8 cellular contexts compared by ENCODE assay signal in genomic region chr17:75845058-75845711, GRCh38. TPM values are rescaled to one million over a fixed set of nuclear protein-coding genes. Genes with fewer than 3 reads are reported as not detected.
DNase-seq lines count a peak whose midpoint lies in the region; ATAC-seq lines count a peak whose summit lies in the region.

No MANE protein-coding gene starts in this region.

- peak; percentile 71 for ATAC-seq in GM19452 (IDR thresholded peaks at IDR 0.05; ENCODE audit: unreplicated experiment)
- ATAC-seq in HG03565 (IDR thresholded peaks at IDR 0.05; ENCODE audit: unreplicated experiment), result peak; percentile 57
- peak; percentile 63 to 71 for ATAC-seq in activated naive CD4-positive, alpha-beta T cell treated with anti-CD3 and anti-CD28 coated beads, Interleukin-2, amount 50 U/mL, for 72 hours
- ATAC-seq in Right ventricle myocardium superior (ENCODE audit: poor library complexity), result peak; percentile 84

- H3K36me3 Mint-ChIP-seq in activated naive CD4-positive, alpha-beta T cell treated with anti-CD3 and anti-CD28 coated beads, Interleukin-2, amount 50 U/mL, for 72 hours, result no peaks in the 10 kb centered on the region

- DNase-seq in DMS 273 (lab: John Stamatoyannopoulos, UW; ENCODE audit: unreplicated experiment) (peak; percentile 85), RKO (ENCODE audit: low spot score) (peak; percentile 81), Right ventricle myocardium superior (peak; percentile 89), posterior vena cava (ENCODE audit: low spot score) (peak; percentile 95), GOT3 (lab: John Stamatoyannopoulos, UW) (no peak)
- peak; percentile 70 to 83 for DNase-seq in activated naive CD4-positive, alpha-beta T cell treated with anti-CD3 and anti-CD28 coated beads, Interleukin-2, amount 50 U/mL, for 72 hours (ENCODE audit: low spot score in 2 of 2)

- no peaks in the 10 kb centered on the region for H3K9me3 Mint-ChIP-seq in activated naive CD4-positive, alpha-beta T cell treated with anti-CD3 and anti-CD28 coated beads, Interleukin-2, amount 50 U/mL, for 72 hours

- intact Hi-C loops in Right ventricle myocardium superior (cut with DNase I) (no loop called here), posterior vena cava (cut with DNase I) (loop anchor here in 1 of 2 donors (5.0 kb wide), 1 partner anchor 37 kb away; no protein-coding TSS in a partner anchor)

- peak overlapping the region; percentile 87 to 97 for H3K27ac Mint-ChIP-seq in activated naive CD4-positive, alpha-beta T cell treated with anti-CD3 and anti-CD28 coated beads, Interleukin-2, amount 50 U/mL, for 72 hours

RNA-seq across cellular contexts. Expression of gene UNC13D, which starts 1.0 kb away (rescaled TPM):
- total RNA-seq in activated naive CD4-positive, alpha-beta T cell treated with anti-CD3 and anti-CD28 coated beads, Interleukin-2, amount 50 U/mL, for 72 hours, result 100 to 1,000 TPM; 128 to 143 TPM
- 10.6 TPM for total RNA-seq in Right ventricle myocardium superior
- 10 to 100 TPM in 1 of 2 donors, 1 to 10 TPM in 1; 7.3 to 15.1 TPM for total RNA-seq in posterior vena cava

RNA-seq across cellular contexts. Expression of gene WBP2, which starts 9.9 kb away (rescaled TPM):
- total RNA-seq in activated naive CD4-positive, alpha-beta T cell treated with anti-CD3 and anti-CD28 coated beads, Interleukin-2, amount 50 U/mL, for 72 hours, result 100 to 1,000 TPM in 1 of 2 donors, 10 to 100 TPM in 1; 78.2 to 144 TPM
- 145 TPM for total RNA-seq in Right ventricle myocardium superior
- 100 to 1,000 TPM in 1 of 2 donors, 10 to 100 TPM in 1; 75.8 to 111 TPM for total RNA-seq in posterior vena cava

RNA-seq across cellular contexts. Expression of gene TRIM47, which starts 33.2 kb away (rescaled TPM):
- total RNA-seq in activated naive CD4-positive, alpha-beta T cell treated with anti-CD3 and anti-CD28 coated beads, Interleukin-2, amount 50 U/mL, for 72 hours, result 10 to 100 TPM; 11.5 to 26.2 TPM
- total RNA-seq in Right ventricle myocardium superior (33.4 TPM), posterior vena cava (10 to 100 TPM; 60.8 to 70.9 TPM)

RNA-seq across cellular contexts. Expression of gene TRIM65, which starts 51.6 kb away (rescaled TPM):
- total RNA-seq in activated naive CD4-positive, alpha-beta T cell treated with anti-CD3 and anti-CD28 coated beads, Interleukin-2, amount 50 U/mL, for 72 hours, result 10 to 100 TPM; 16.2 to 31.9 TPM
- 9.1 TPM for total RNA-seq in Right ventricle myocardium superior
- total RNA-seq in posterior vena cava, result 10 to 100 TPM; 12.8 to 15.7 TPM

RNA-seq across cellular contexts. Expression of gene MRPL38, which starts 59.5 kb away (rescaled TPM):
- 100 to 1,000 TPM; 101 to 105 TPM for total RNA-seq in activated naive CD4-positive, alpha-beta T cell treated with anti-CD3 and anti-CD28 coated beads, Interleukin-2, amount 50 U/mL, for 72 hours
- total RNA-seq in Right ventricle myocardium superior, result 113 TPM
- total RNA-seq in posterior vena cava, result 10 to 100 TPM; 49.3 to 55.5 TPM

Comparison
In these comparisons a context has a peak if more than half of its experiments do, and no peak if none do; other contexts are left out.
1. RNA of gene UNC13D, which starts 1.0 kb away (total RNA-seq): 128 to 143 TPM in activated naive CD4-positive, alpha-beta T cell treated with anti-CD3 and anti-CD28 coated beads, Interleukin-2, amount 50 U/mL, for 72 hours; 7.3 to 15.1 TPM in posterior vena cava and 10.6 TPM in Right ventricle myocardium superior (single experiment); every median in the first group is over 4 times any median in the second.
2. Peak in every context shown above with its lines, with median percentiles within 50 percentile points of each other: ATAC-seq.